Comparison of ENCODE assay signal across 10 cellular contexts in genomic region chr18:10131783-10132381, GRCh38.
DNase-seq lines count a peak whose midpoint lies in the region; ATAC-seq and TF ChIP-seq lines count a peak whose summit lies in the region.
"Had no signal": no experiment of that assay in that cellular context is flagged by ENCODE, and none has a peak within 500 bp of the region (broad histone marks: within the 10 kb centered on the region; RNA-seq: fewer than 3 reads in every experiment).

No MANE protein-coding gene starts in this region.

- H3K9me3 Mint-ChIP-seq in activated naive CD4-positive, alpha-beta T cell treated with anti-CD3 and anti-CD28 coated beads, Interleukin-2, amount 50 U/mL, for 72 hours: no peaks in the 10 kb centered on the region
- H3K9me3 Mint-ChIP-seq: activated naive CD4-positive, alpha-beta T cell treated with anti-CD3 and anti-CD28 coated beads, Interleukin-2, amount 10 ng/mL, durations not matched to agents 7 days and 5 days had no signal

- DNase-seq in H7: peak; percentile 88
- no peak for DNase-seq in adipocyte (ENCODE audit: low read depth)
- no peak for DNase-seq in retinal pigment epithelial cell (ENCODE audit: low read depth)
- no peak for DNase-seq in stimulated activated CD8-positive, alpha-beta memory T cell treated with anti-CD3 and anti-CD28 coated beads, Interleukin-4, amount 100 ng/mL, for 48 hours
- DNase-seq in NCI-H128 (lab: John Stamatoyannopoulos, UW; ENCODE audit: unreplicated experiment): no peak
- no peak for DNase-seq in activated naive CD4-positive, alpha-beta T cell treated with anti-CD3 and anti-CD28 coated beads, Interleukin-2, amount 50 U/mL, for 72 hours (ENCODE audit: low spot score in 2 of 2)
- DNase-seq in GM19238 (ENCODE audit: insufficient read length, low spot score): no peak
- DNase-seq: activated naive CD4-positive, alpha-beta T cell treated with anti-CD3 and anti-CD28 coated beads, Interleukin-2, amount 10 ng/mL, durations not matched to agents 7 days and 5 days; GF-D8 had no signal

- H3K27me3 ChIP-seq in H7 (ENCODE audit: control insufficient read depth, insufficient read depth, low read length): no peaks in the 10 kb centered on the region; the same call in 1 of the 2 replicates
- H3K27me3 ChIP-seq in adipocyte (replicated peaks; ENCODE audit: control insufficient read depth, insufficient read depth, low read length): no peaks in the 10 kb centered on the region
- peaks cover 23% of the 10 kb centered on the region for H3K27me3 ChIP-seq in iPS-15b (ENCODE audit: control insufficient read depth, insufficient read depth, low read length)

- peaks cover 0 to 5% of the 10 kb centered on the region in 2 donors for H3K36me3 Mint-ChIP-seq in activated naive CD4-positive, alpha-beta T cell treated with anti-CD3 and anti-CD28 coated beads, Interleukin-2, amount 50 U/mL, for 72 hours
- H3K36me3 Mint-ChIP-seq: activated naive CD4-positive, alpha-beta T cell treated with anti-CD3 and anti-CD28 coated beads, Interleukin-2, amount 10 ng/mL, durations not matched to agents 7 days and 5 days had no signal

- no peak for ATAC-seq in activated naive CD4-positive, alpha-beta T cell treated with anti-CD3 and anti-CD28 coated beads, Interleukin-2, amount 50 U/mL, for 72 hours

- H3K9me3 ChIP-seq in adipocyte (ENCODE audit: control insufficient read depth, low read length) (no peaks in the 10 kb centered on the region), iPS-15b (ENCODE audit: control insufficient read depth, insufficient read depth, low read length) (no peaks in the 10 kb centered on the region)

- TF ChIP-seq CTCF in retinal pigment epithelial cell (conservative IDR thresholded peaks at IDR 0.05; ENCODE audit: low read depth, low read length): no peak

- H3K27ac Mint-ChIP-seq in activated naive CD4-positive, alpha-beta T cell treated with anti-CD3 and anti-CD28 coated beads, Interleukin-2, amount 50 U/mL, for 72 hours: no peak overlapping the region
- H3K27ac Mint-ChIP-seq: activated naive CD4-positive, alpha-beta T cell treated with anti-CD3 and anti-CD28 coated beads, Interleukin-2, amount 10 ng/mL, durations not matched to agents 7 days and 5 days had no signal

- H3K4me3 ChIP-seq in H7 (ENCODE audit: insufficient read depth, low read depth, low read length) (peak overlapping the region; percentile 36), adipocyte (ENCODE audit: low read length) (peak overlapping the region; percentile 57), iPS-15b (ENCODE audit: low read depth, low read length) (peak overlapping the region; percentile 61), retinal pigment epithelial cell (ENCODE audit: low read length) (peak overlapping the region; percentile 49)

- H3K4me1 ChIP-seq in adipocyte (ENCODE audit: control insufficient read depth, insufficient read depth, low read length) (peaks cover 11% of the 10 kb centered on the region), iPS-15b (ENCODE audit: control insufficient read depth, insufficient read depth, low read length) (no peaks in the 10 kb centered on the region)

- peak overlapping the region; percentile 25 for H3K9ac ChIP-seq in adipocyte (ENCODE audit: low read length)
- H3K9ac ChIP-seq in iPS-15b (ENCODE audit: low read depth, low read length): no peak overlapping the region

- H3K36me3 ChIP-seq in H7 (replicated peaks; ENCODE audit: control insufficient read depth, insufficient read depth, low read length): no peaks in the 10 kb centered on the region
- no peaks in the 10 kb centered on the region for H3K36me3 ChIP-seq in adipocyte (ENCODE audit: control insufficient read depth, insufficient read depth, low read length, severe bottlenecking)
- no peaks in the 10 kb centered on the region for H3K36me3 ChIP-seq in iPS-15b (ENCODE audit: control insufficient read depth, insufficient read depth, low read length)
